Comparison of ENCODE assay signal across 1 cellular context in the genomic region with DNA sequence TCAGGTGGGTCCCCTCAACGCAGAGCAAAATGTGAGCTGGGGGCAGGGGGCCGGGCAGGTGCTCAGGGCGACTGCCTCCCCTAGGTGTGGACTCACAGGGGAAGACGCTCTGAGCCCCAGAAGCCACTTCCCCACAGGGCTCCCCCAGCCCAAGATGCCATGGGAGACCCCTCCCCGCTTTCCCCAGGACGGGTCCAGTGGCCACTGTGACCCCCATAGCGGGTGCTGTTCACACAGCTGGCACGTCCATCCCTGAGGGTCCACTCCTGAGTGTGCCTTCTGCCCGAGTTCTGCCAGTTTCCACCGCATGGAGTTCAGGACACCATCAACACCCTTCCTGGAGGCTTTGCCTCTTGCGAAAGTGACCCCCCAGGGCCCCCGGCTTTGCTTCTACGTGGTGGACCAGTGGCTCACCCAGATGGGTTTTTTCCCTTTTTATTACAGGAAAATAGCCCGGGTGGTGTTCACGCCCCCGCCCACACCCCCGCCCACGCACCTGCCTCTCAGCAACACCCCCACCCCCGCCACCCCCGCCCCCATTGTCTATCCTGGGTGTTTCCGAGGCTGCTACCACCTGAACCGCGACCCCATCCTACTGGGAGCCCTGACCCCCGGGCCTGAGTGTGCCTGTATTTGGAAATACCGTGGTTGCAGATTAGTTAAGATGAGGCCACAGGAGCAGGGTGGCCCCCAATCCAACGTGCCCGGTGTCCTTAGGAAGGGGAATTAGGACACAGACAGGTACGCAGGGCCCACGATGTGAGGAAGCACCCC.
TF ChIP-seq lines count a peak whose summit lies in the region.

No MANE protein-coding gene starts in this region.

TF ChIP-seq in GM23338, 12 proteins besides CTCF, POLR2A, EP300 and RAD21 (continued from another document):
- TF ChIP-seq, protein P1, sequence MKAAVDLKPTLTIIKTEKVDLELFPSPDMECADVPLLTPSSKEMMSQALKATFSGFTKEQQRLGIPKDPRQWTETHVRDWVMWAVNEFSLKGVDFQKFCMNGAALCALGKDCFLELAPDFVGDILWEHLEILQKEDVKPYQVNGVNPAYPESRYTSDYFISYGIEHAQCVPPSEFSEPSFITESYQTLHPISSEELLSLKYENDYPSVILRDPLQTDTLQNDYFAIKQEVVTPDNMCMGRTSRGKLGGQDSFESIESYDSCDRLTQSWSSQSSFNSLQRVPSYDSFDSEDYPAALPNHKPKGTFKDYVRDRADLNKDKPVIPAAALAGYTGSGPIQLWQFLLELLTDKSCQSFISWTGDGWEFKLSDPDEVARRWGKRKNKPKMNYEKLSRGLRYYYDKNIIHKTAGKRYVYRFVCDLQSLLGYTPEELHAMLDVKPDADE (IDR thresholded peaks at IDR 0.05): no peak
- TF ChIP-seq POLR2AphosphoS5 (IDR thresholded peaks at IDR 0.05; ENCODE audit: low read depth) (no peak), EZH2phosphoT487 (IDR thresholded peaks at IDR 0.05; ENCODE audit: unreplicated experiment) (no peak), CREB1 (CRISPR knock-in tag; IDR thresholded peaks at IDR 0.05; ENCODE audit: low read depth) (no peak), EZH2 (IDR thresholded peaks at IDR 0.05; ENCODE audit: low read depth, unreplicated experiment) (no peak), JUNB (IDR thresholded peaks at IDR 0.05; ENCODE audit: unreplicated experiment) (no peak), ZNF114 (CRISPR knock-in tag; IDR thresholded peaks at IDR 0.05) (no peak), STAT1 (IDR thresholded peaks at IDR 0.05; ENCODE audit: unreplicated experiment) (no peak)
- TF ChIP-seq, protein P2, sequence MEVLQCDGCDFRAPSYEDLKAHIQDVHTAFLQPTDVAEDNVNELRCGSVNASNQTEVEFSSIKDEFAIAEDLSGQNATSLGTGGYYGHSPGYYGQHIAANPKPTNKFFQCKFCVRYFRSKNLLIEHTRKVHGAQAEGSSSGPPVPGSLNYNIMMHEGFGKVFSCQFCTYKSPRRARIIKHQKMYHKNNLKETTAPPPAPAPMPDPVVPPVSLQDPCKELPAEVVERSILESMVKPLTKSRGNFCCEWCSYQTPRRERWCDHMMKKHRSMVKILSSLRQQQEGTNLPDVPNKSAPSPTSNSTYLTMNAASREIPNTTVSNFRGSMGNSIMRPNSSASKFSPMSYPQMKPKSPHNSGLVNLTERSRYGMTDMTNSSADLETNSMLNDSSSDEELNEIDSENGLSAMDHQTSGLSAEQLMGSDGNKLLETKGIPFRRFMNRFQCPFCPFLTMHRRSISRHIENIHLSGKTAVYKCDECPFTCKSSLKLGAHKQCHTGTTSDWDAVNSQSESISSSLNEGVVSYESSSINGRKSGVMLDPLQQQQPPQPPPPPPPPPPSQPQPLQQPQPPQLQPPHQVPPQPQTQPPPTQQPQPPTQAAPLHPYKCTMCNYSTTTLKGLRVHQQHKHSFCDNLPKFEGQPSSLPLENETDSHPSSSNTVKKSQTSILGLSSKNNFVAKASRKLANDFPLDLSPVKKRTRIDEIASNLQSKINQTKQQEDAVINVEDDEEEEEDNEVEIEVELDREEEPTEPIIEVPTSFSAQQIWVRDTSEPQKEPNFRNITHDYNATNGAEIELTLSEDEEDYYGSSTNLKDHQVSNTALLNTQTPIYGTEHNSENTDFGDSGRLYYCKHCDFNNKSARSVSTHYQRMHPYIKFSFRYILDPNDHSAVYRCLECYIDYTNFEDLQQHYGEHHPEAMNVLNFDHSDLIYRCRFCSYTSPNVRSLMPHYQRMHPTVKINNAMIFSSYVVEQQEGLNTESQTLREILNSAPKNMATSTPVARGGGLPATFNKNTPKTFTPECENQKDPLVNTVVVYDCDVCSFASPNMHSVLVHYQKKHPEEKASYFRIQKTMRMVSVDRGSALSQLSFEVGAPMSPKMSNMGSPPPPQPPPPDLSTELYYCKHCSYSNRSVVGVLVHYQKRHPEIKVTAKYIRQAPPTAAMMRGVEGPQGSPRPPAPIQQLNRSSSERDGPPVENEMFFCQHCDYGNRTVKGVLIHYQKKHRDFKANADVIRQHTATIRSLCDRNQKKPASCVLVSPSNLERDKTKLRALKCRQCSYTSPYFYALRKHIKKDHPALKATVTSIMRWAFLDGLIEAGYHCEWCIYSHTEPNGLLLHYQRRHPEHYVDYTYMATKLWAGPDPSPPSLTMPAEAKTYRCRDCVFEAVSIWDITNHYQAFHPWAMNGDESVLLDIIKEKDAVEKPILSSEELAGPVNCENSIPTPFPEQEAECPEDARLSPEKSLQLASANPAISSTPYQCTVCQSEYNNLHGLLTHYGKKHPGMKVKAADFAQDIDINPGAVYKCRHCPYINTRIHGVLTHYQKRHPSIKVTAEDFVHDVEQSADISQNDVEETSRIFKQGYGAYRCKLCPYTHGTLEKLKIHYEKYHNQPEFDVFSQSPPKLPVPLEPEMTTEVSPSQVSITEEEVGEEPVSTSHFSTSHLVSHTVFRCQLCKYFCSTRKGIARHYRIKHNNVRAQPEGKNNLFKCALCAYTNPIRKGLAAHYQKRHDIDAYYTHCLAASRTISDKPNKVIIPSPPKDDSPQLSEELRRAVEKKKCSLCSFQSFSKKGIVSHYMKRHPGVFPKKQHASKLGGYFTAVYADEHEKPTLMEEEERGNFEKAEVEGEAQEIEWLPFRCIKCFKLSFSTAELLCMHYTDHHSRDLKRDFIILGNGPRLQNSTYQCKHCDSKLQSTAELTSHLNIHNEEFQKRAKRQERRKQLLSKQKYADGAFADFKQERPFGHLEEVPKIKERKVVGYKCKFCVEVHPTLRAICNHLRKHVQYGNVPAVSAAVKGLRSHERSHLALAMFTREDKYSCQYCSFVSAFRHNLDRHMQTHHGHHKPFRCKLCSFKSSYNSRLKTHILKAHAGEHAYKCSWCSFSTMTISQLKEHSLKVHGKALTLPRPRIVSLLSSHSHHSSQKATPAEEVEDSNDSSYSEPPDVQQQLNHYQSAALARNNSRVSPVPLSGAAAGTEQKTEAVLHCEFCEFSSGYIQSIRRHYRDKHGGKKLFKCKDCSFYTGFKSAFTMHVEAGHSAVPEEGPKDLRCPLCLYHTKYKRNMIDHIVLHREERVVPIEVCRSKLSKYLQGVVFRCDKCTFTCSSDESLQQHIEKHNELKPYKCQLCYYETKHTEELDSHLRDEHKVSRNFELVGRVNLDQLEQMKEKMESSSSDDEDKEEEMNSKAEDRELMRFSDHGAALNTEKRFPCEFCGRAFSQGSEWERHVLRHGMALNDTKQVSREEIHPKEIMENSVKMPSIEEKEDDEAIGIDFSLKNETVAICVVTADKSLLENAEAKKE (CRISPR knock-in tag; IDR thresholded peaks at IDR 0.05): no peak
